24 cellular contexts compared by ENCODE assay signal in the genomic region with DNA sequence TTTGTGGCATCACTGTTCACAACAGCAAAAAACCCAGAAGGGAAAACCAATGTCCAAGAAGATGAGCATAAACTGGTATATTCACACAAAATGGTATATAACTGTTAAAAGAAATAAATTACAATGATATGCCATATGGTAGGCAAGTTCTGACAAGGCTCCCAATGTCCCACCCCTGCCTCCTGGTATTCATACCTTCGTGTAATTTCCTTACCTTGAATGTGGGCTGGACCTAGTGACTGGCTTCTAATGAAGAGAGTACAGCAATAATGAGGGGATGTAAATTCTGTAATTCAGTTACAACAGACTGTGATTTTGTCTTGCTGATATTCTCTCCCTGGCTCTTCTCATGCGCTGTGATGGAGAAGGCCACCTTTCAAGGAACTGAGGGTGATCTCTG. TPM values are rescaled to one million over a fixed set of nuclear protein-coding genes. Genes with fewer than 3 reads are reported as not detected.
"Had no signal": no experiment of that assay in that cellular context is flagged by ENCODE, and none has a peak within 500 bp of the region (broad histone marks: within the 10 kb centered on the region; RNA-seq: fewer than 3 reads in every experiment).

No MANE protein-coding gene starts in this region.

- H3K9ac ChIP-seq: KMS-11 had no signal

- DNase-seq: Kasumi-1, MV-4-11, NCI-H1048, NCI-H1105, NCI-H1417, NCI-H1436 treated with DMSO at 0.1 percent for 48 hours, NCI-H1694, NCI-H187 treated with DMSO at 0.1 percent for 48 hours, NCI-H2029 treated with DMSO at 0.1 percent for 48 hours, NCI-H2171 treated with DMSO at 0.1 percent for 48 hours, NCI-H345, NCI-H446 treated with DMSO at 0.1 percent for 48 hours, NCI-H510A treated with DMSO at 0.1 percent for 48 hours, NCI-H526, PC-3, SHP77 had no signal

- H3K4me2 ChIP-seq: KMS-11 had no signal

- H3K27ac Mint-ChIP-seq: IgD-negative memory B cell had no signal

- H3K27ac ChIP-seq: KMS-11, RWPE1 had no signal

- FAIRE-seq: K562 had no signal

- H3K4me1 Mint-ChIP-seq: IgD-negative memory B cell had no signal

- H3K4me3 Mint-ChIP-seq: IgD-negative memory B cell had no signal

- H3K4me3 ChIP-seq: K562 had no signal

RNA-seq across cellular contexts. Expression of gene ANKRD45, which starts 9.3 kb away (rescaled TPM):
- total RNA-seq: PC-3 had no signal
- polyA plus RNA-seq: IgD-negative memory B cell had no signal

RNA-seq across cellular contexts. Expression of gene TEX50, which starts 25.2 kb away (rescaled TPM):
- total RNA-seq: HT1080, K562, M059J, OCI-LY7, PC-3, SK-MEL-5 had no signal
- polyA plus RNA-seq: IgD-negative memory B cell, K562 had no signal

RNA-seq across cellular contexts. Expression of gene SLC9C2, which starts 57.4 kb away (rescaled TPM):
- total RNA-seq: HT1080, M059J, OCI-LY7, PC-3, SK-MEL-5 had no signal
- polyA plus RNA-seq: IgD-negative memory B cell had no signal
